ENCODE assay signal across 8 cellular contexts in genomic region chr16:67185003-67185865, GRCh38. TPM values are rescaled to one million over a fixed set of nuclear protein-coding genes. Genes with fewer than 3 reads are reported as not detected.
DNase-seq lines count a peak whose midpoint lies in the region; ATAC-seq and TF ChIP-seq lines count a peak whose summit lies in the region.

No MANE protein-coding gene starts in this region.

- WGBS in esophagus muscularis mucosa: 8% methylated on average over 24 of the region's 52 CpGs

- H2AFZ ChIP-seq in OCI-LY7 (ENCODE audit: low read length): no peak overlapping the region; the same call in 1 of the 2 replicates

- POLR2A ChIA-PET in Caco-2 (lab: Charles Lee): interaction anchor here (0.6 to 3.1 kb wide), 3 partner anchors 13 to 151 kb away, joined by 3 to 10 read pairs (median 5); partner anchors contain the start of gene NOL3
- POLR2A ChIA-PET in OCI-LY7 (lab: Charles Lee): no interaction called here

- peaks cover 8% of the 10 kb centered on the region for H3K36me3 Mint-ChIP-seq in Caco-2 (ENCODE audit: insufficient read depth, unreplicated experiment)
- no peaks in the 10 kb centered on the region for H3K36me3 Mint-ChIP-seq in naive B cell

- H3K27ac ChIP-seq in OCI-LY7 (ENCODE audit: low read depth, low read length, poor library complexity, severe bottlenecking) (no peak overlapping the region), esophagus muscularis mucosa (replicated peaks in 1 of 4) (peak overlapping the region; percentile 94 to 95 (median 94))

- H3K9me3 ChIP-seq in Caco-2 (no peaks in the 10 kb centered on the region), OCI-LY7 (ENCODE audit: low read length) (no peaks in the 10 kb centered on the region), esophagus muscularis mucosa (no peaks in the 10 kb centered on the region)

- no peaks in the 10 kb centered on the region for H4K20me1 ChIP-seq in OCI-LY7 (ENCODE audit: insufficient read depth, low read length)

- H3K27me3 ChIP-seq in Caco-2 (replicated peaks; ENCODE audit: control insufficient read depth, insufficient read depth, low read length): no peaks in the 10 kb centered on the region
- no peaks in the 10 kb centered on the region for H3K27me3 ChIP-seq in esophagus muscularis mucosa

- H3K36me3 ChIP-seq in Caco-2 (ENCODE audit: control insufficient read depth, insufficient read depth, low read length): no peaks in the 10 kb centered on the region
- H3K36me3 ChIP-seq in OCI-LY7 (ENCODE audit: insufficient read depth, low read length): no peaks in the 10 kb centered on the region
- no peaks in the 10 kb centered on the region for H3K36me3 ChIP-seq in esophagus muscularis mucosa

- BruUV-seq in Caco-2 (replicated peaks; lab: Mats Ljungman, UMichigan): no TSS peak
- no TSS peak for BruUV-seq in OCI-LY7 (replicated peaks; lab: Mats Ljungman, UMichigan)

- TF ChIP-seq CTCF in Caco-2 (IDR thresholded peaks at IDR 0.05; ENCODE audit: insufficient read depth in 1 of 2, low read depth in 1 of 2, low read length in 1 of 2, severe bottlenecking in 1 of 2, unreplicated experiment in 1 of 2): peak; percentile 91 to 96
- peak; percentile 85 for TF ChIP-seq CTCF in OCI-LY7 (conservative IDR thresholded peaks at IDR 0.05; ENCODE audit: low read length)
- TF ChIP-seq CTCF in esophagus muscularis mucosa (IDR thresholded peaks at IDR 0.05): peak; percentile 80 to 87 (median 85)

- H3K9me3 Mint-ChIP-seq in Caco-2 (ENCODE audit: unreplicated experiment) (no peaks in the 10 kb centered on the region), naive B cell (no peaks in the 10 kb centered on the region)

- no peaks in the 10 kb centered on the region for H3K79me2 ChIP-seq in OCI-LY7 (ENCODE audit: insufficient read depth, low read depth, low read length)

- H3K4me1 ChIP-seq in Caco-2 (peaks cover 40% of the 10 kb centered on the region), OCI-LY7 (ENCODE audit: insufficient read depth, low read length, poor library complexity, severe bottlenecking) (peaks cover 14% of the 10 kb centered on the region), esophagus muscularis mucosa (peaks cover 25 to 51% (median 49%) of the 10 kb centered on the region in 4 donors)

- H3K4me3 ChIP-seq in Caco-2 (ENCODE audit: low read depth, low read length) (peak overlapping the region; percentile 90), OCI-LY7 (ENCODE audit: low read depth, low read length, poor library complexity, severe bottlenecking) (no peak overlapping the region), esophagus muscularis mucosa (peak overlapping the region; percentile 70 to 92 (median 72))

- H3K27ac Mint-ChIP-seq in Caco-2 (ENCODE audit: unreplicated experiment): peak overlapping the region; percentile 10
- H3K27ac Mint-ChIP-seq in naive B cell: peak overlapping the region in 4 of 6 donors; percentile 57 to 96 (median 89)

- no peak for TF ChIP-seq EP300 in esophagus muscularis mucosa (IDR thresholded peaks at IDR 0.05)

- H3K9me2 ChIP-seq in OCI-LY7 (ENCODE audit: insufficient read depth, low read length): no peaks in the 10 kb centered on the region

- TF ChIP-seq POLR2A in esophagus muscularis mucosa (IDR thresholded peaks at IDR 0.05; ENCODE audit: low read depth): no peak

- DNase-seq in Caco-2 (peak; percentile 95 to 97), OCI-LY7 (ENCODE audit: low spot score) (peak; percentile 80), esophagus muscularis mucosa (ENCODE audit: extremely low spot score) (peak; percentile 95), naive B cell (peak; percentile 80)
- DNase-seq in activated T-cell treated with anti-CD3 and anti-CD28 coated beads, Interleukin-2, amount 50 U/mL, for 1 hour: peak; percentile 87
- DNase-seq in stimulated activated CD8-positive, alpha-beta memory T cell treated with anti-CD3 and anti-CD28 coated beads, Interleukin-7, amount 100 ng/mL, for 1 hour (ENCODE audit: low read depth in 2 of 2): peak; percentile 66 to 76

- no peak overlapping the region for H3K4me3 Mint-ChIP-seq in Caco-2 (ENCODE audit: unreplicated experiment)
- peak overlapping the region in 6 of 8 donors; percentile 89 to 98 (median 90) for H3K4me3 Mint-ChIP-seq in naive B cell

- H3K27me3 Mint-ChIP-seq in Caco-2 (ENCODE audit: insufficient read depth, unreplicated experiment) (peaks cover 3% of the 10 kb centered on the region), naive B cell (peaks cover 0 to 7% (median 5%) of the 10 kb centered on the region in 3 donors)

- ATAC-seq in HG03196 (IDR thresholded peaks at IDR 0.05; ENCODE audit: unreplicated experiment): peak; percentile 27
- ATAC-seq in naive B cell (ENCODE audit: low read depth in 2 of 2): peak; percentile 21 to 26
- ATAC-seq in HG02852 (IDR thresholded peaks at IDR 0.05; ENCODE audit: unreplicated experiment): no peak

- CTCF ChIA-PET in Caco-2 (lab: Charles Lee) (interaction anchor here (0.5 to 3.2 kb wide), 20 partner anchors 10 to 231 kb away, joined by 3 to 39 read pairs (median 5); partner anchors contain the start of genes B3GNT9, ELMO3, FBXL8 and FHOD1), OCI-LY7 (lab: Charles Lee; ENCODE audit: unreplicated experiment) (no interaction called here)

- intact Hi-C loops in Caco-2 (cut with micrococcal nuclease; ENCODE audit: unreplicated experiment): loop anchor here (1.0 to 2.0 kb wide), 6 partner anchors 14 to 238 kb away; partner anchors contain the start of gene ELMO3
- intact Hi-C loops in OCI-LY7 (cut with micrococcal nuclease; ENCODE audit: unreplicated experiment): loop anchor here (1.0 to 10.0 kb wide), 2 partner anchors 170 to 208 kb away; no protein-coding TSS in a partner anchor
- intact Hi-C loops in esophagus muscularis mucosa (cut with DNase I): loop anchor here (2.0 kb wide), 2 partner anchors 26 to 206 kb away; partner anchors contain the start of genes FBXL8 and TRADD

- H3K4me1 Mint-ChIP-seq in Caco-2 (ENCODE audit: low read depth, unreplicated experiment) (peaks cover 7% of the 10 kb centered on the region), naive B cell (peaks cover 7 to 10% (median 9%) of the 10 kb centered on the region in 3 donors)

- no peak overlapping the region for H3K4me2 ChIP-seq in OCI-LY7 (ENCODE audit: low read length)

RNA-seq across cellular contexts. Expression of gene MATCAP1, which starts 1.5 kb away (rescaled TPM):
- total RNA-seq in Caco-2 (2022) (22.2 and 28.6 TPM in 2 replicates), OCI-LY7 (2022) (39.6 and 42.3 TPM in 2 replicates), esophagus muscularis mucosa (10 to 100 TPM in 2 of 4 donors, 1 to 10 TPM in 2; 7.8 to 17.7 (median 11.2) TPM)
- 18.0 and 22.9 TPM in 2 replicates for total RNA-seq in OCI-LY7 (2014; rRNA removed; shearing (Covaris generic))
- under 1 TPM in 4 of 6 donors, not detected in 2; 0.33 to 0.40 (median 0.40) TPM for polyA plus RNA-seq in naive B cell (ENCODE audit: low read depth in 6 of 6)

RNA-seq across cellular contexts. Expression of gene EXOC3L1, which starts 4.7 kb away (rescaled TPM):
- total RNA-seq in Caco-2 (2022): 0.61 and 0.72 TPM in 2 replicates
- not detected in 2 replicates for total RNA-seq in OCI-LY7 (2014; rRNA removed; shearing (Covaris generic))
- not detected in 2 replicates for total RNA-seq in OCI-LY7 (2022)
- 1 to 10 TPM; 1.2 to 4.0 (median 2.1) TPM for total RNA-seq in esophagus muscularis mucosa
- under 1 TPM in 3 of 6 donors, not detected in 3; 0.12 to 0.19 (median 0.15) TPM for polyA plus RNA-seq in naive B cell (ENCODE audit: low read depth in 6 of 6)

RNA-seq across cellular contexts. Expression of gene E2F4, which starts 6.7 kb away (rescaled TPM):
- 113 and 115 TPM in 2 replicates for total RNA-seq in Caco-2 (2022)
- 139 and 157 TPM in 2 replicates for total RNA-seq in OCI-LY7 (2014; rRNA removed; shearing (Covaris generic))
- 108 and 124 TPM in 2 replicates for total RNA-seq in OCI-LY7 (2022)
- total RNA-seq in esophagus muscularis mucosa: 10 to 100 TPM; 54.8 to 96.9 (median 93.1) TPM
- polyA plus RNA-seq in naive B cell (ENCODE audit: low read depth in 6 of 6): 10 to 100 TPM; 54.0 to 75.9 (median 61.7) TPM

RNA-seq across cellular contexts. Expression of gene ELMO3, which starts 13.7 kb away (rescaled TPM):
- total RNA-seq in Caco-2 (2022): 27.8 and 28.7 TPM in 2 replicates
- 7.7 and 7.8 TPM in 2 replicates for total RNA-seq in OCI-LY7 (2014; rRNA removed; shearing (Covaris generic))
- total RNA-seq in OCI-LY7 (2022): 7.6 and 9.0 TPM in 2 replicates
- under 1 TPM; 0.33 to 0.83 (median 0.60) TPM for total RNA-seq in esophagus muscularis mucosa
- polyA plus RNA-seq in naive B cell (ENCODE audit: low read depth in 6 of 6): under 1 TPM in 5 of 6 donors, not detected in 1; 0.14 to 0.48 (median 0.39) TPM

RNA-seq across cellular contexts. Expression of gene NOL3, which starts 14.9 kb away (rescaled TPM):
- total RNA-seq in Caco-2 (2022) (17.4 and 22.4 TPM in 2 replicates), OCI-LY7 (2022) (4.1 and 4.4 TPM in 2 replicates), esophagus muscularis mucosa (10 to 100 TPM; 40.6 to 58.2 (median 45.4) TPM)
- total RNA-seq in OCI-LY7 (2014; rRNA removed; shearing (Covaris generic)): 1.1 and 2.2 TPM in 2 replicates
- under 1 TPM in 1 of 6 donors, not detected in 5; 0.27 TPM for polyA plus RNA-seq in naive B cell (ENCODE audit: low read depth in 6 of 6)
